7 cellular contexts compared by ENCODE assay signal in the genomic region with DNA sequence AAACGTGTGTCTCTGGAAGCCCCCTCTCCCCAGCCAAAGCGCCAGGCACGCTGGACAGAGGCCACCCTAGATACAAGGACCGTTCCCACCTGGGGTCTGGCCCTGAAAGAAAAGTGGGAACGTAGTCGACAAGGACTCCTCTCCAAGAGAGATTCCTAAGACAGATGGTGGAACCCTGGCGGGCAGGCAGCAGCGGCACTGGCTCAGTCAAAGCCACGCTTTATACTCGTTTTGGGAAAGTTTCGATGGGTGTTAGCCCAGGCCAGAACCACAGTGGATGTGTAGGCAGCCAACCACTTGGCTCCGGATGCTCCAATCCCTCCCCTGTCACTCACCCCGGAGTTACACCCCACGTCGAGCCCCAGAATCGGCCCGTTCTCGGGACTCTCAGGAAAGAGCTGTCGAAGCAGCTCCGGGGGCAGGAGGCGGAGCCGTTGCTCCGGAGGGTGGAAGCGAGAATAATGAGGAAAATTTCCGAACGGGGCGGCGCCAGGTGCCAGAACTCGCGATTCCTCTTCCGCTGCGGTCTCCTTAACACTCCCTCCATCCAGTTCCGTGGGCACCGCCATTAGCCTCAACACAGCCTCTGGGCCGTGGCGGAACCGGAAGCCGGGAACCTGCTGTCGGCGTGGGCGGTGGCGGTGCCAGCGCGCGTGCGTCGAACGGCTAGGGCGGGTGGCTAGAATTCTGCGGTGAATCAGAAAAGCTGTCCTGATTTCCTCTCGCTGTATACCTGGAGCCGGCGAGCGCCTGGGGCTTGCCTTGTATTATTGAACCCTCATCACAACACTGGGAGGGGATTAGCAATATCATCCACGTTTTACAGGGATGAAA. TPM values are rescaled to one million over a fixed set of nuclear protein-coding genes. Genes with fewer than 3 reads are reported as not detected.
DNase-seq lines count a peak whose midpoint lies in the region; ATAC-seq and FAIRE-seq lines count a peak whose summit lies in the region.

A gene with protein sequence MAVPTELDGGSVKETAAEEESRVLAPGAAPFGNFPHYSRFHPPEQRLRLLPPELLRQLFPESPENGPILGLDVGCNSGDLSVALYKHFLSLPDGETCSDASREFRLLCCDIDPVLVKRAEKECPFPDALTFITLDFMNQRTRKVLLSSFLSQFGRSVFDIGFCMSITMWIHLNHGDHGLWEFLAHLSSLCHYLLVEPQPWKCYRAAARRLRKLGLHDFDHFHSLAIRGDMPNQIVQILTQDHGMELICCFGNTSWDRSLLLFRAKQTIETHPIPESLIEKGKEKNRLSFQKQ (minus strand): TSS at position 588 of the 834 bp plus-strand sequence. CDS start 19 bp downstream, at position 569.

- peak; percentile 71 for DNase-seq in GM18507 (ENCODE audit: extremely low spot score, insufficient read length, low read depth)
- DNase-seq in NCI-H2029 (lab: John Stamatoyannopoulos, UW), result peak; percentile 91
- DNase-seq in T-helper 9 cell, result peak; percentile 85
- DNase-seq in astrocyte of the hippocampus (ENCODE audit: low read depth, low spot score), result peak; percentile 97
- DNase-seq in hypothalamus (lab: John Stamatoyannopoulos, UW), result peak; percentile 62 to 94 (median 83)
- DNase-seq in sciatic nerve (ENCODE audit: low spot score), result peak; percentile 96

- intact Hi-C loops in sciatic nerve (cut with DNase I), result no loop called here

- FAIRE-seq in GM18507 (lab: Jason Lieb, UNC), result peak; percentile 94

- peak; percentile 84 for ATAC-seq in HG02981 (IDR thresholded peaks at IDR 0.05; ENCODE audit: unreplicated experiment)
- peak; percentile 98 for ATAC-seq in sciatic nerve

RNA-seq across cellular contexts. Expression of the gene that starts here (rescaled TPM):
- total RNA-seq in sciatic nerve, result 3.9 TPM

Comparison
In these comparisons a context has a peak if more than half of its experiments do, and no peak if none do; other contexts are left out.
1. Peak in every context shown above with its lines: DNase-seq and ATAC-seq.